In the genomic region with DNA sequence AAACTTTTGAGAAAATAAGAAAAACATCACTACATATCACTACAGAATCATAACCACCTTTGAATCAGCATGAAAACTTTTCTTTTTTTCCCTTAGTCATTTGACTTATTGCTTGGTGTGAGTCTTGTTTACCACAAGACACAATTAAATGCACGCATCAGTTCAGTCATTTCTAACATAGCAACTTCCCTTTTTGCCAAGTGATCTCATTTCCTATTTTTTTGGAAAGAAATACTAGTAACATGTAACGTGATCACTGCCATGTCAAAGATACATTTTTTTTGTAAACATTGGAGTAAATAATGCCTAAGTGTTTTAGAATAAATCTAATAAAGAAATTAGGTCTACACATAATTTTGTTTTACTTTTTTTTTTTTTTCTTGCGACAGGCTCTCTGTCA, we compare ENCODE assay signal across 9 cellular contexts. TPM values are rescaled to one million over a fixed set of nuclear protein-coding genes. Genes with fewer than 3 reads are reported as not detected.
A peak's percentile ranks its signal among the peaks of the same experiment; 100 is the strongest.
DNase-seq lines count a peak whose midpoint lies in the region; ATAC-seq and TF ChIP-seq lines count a peak whose summit lies in the region.
"Had no signal": no experiment of that assay in that cellular context is flagged by ENCODE, and none has a peak within 500 bp of the region (broad histone marks: within the 10 kb centered on the region; RNA-seq: fewer than 3 reads in every experiment).

No MANE protein-coding gene starts in this region.

- no peak overlapping the region for H3K27ac ChIP-seq in CD8-positive, alpha-beta T cell (ENCODE audit: low read depth, low read length)
- no peak overlapping the region for H3K27ac ChIP-seq in Peyer's patch

- no peaks in the 10 kb centered on the region for H3K9me3 ChIP-seq in CD8-positive, alpha-beta T cell (ENCODE audit: low read length)
- H3K9me3 ChIP-seq in Peyer's patch = no peaks in the 10 kb centered on the region

- peaks cover 12% of the 10 kb centered on the region for H3K36me3 Mint-ChIP-seq in Calu3 (ENCODE audit: insufficient read depth, unreplicated experiment)
- H3K36me3 Mint-ChIP-seq in CD8-positive, alpha-beta T cell = no peaks in the 10 kb centered on the region

- peak overlapping the region; percentile 39 for H3K4me3 Mint-ChIP-seq in Calu3 (ENCODE audit: low read depth, unreplicated experiment)
- H3K4me3 Mint-ChIP-seq in CD8-positive, alpha-beta T cell = no peak overlapping the region

- TF ChIP-seq CTCF in Calu3 (IDR thresholded peaks at IDR 0.05; ENCODE audit: unreplicated experiment) (no peak), cardiac fibroblast (IDR thresholded peaks at IDR 0.05; ENCODE audit: low read depth, low read length) (no peak), Peyer's patch (IDR thresholded peaks at IDR 0.05) (no peak)
- no peak for TF ChIP-seq CTCF in CD8-positive, alpha-beta T cell (IDR thresholded peaks at IDR 0.05)

- no peaks in the 10 kb centered on the region for H3K27me3 Mint-ChIP-seq in Calu3 (ENCODE audit: unreplicated experiment)
- no peaks in the 10 kb centered on the region for H3K27me3 Mint-ChIP-seq in CD8-positive, alpha-beta T cell (ENCODE audit: low read depth)

- CTCF ChIA-PET in Calu3 (lab: Charles Lee) = interaction anchor here (0.7 to 1.1 kb wide), 4 partner anchors 21 to 536 kb away, joined by 3 to 5 read pairs (median 4); no protein-coding TSS in a partner anchor
- CTCF ChIA-PET in CD8-positive, alpha-beta T cell (lab: Charles Lee) = no interaction called here

- BruUV-seq in Calu3 (replicated peaks; lab: Mats Ljungman, UMichigan) = TSS peak; percentile 86

- no peaks in the 10 kb centered on the region for H3K9me3 Mint-ChIP-seq in Calu3 (ENCODE audit: low read depth, unreplicated experiment)
- H3K9me3 Mint-ChIP-seq in CD8-positive, alpha-beta T cell = no peaks in the 10 kb centered on the region

- POLR2A ChIA-PET in CD8-positive, alpha-beta T cell (lab: Charles Lee) = no interaction called here

- no peak for DNase-seq in Calu3
- peak; percentile 56 to 90 for DNase-seq in cardiac fibroblast (ENCODE audit: low read depth in 2 of 2)
- no peak for DNase-seq in CD8-positive, alpha-beta T cell
- DNase-seq in NCI-H446 (lab: John Stamatoyannopoulos, UW) = no peak
- DNase-seq in Peyer's patch = no peak
- DNase-seq: stimulated activated CD4-positive, alpha-beta T cell treated with anti-CD3 and anti-CD28 coated beads, Interleukin-1b, Interleukin-23, amount 100 ng/mL, for 48 hours had no signal

- no peaks in the 10 kb centered on the region for H3K27me3 ChIP-seq in CD8-positive, alpha-beta T cell (ENCODE audit: insufficient read depth, low read length)
- no peaks in the 10 kb centered on the region for H3K27me3 ChIP-seq in Peyer's patch

- intact Hi-C loops in Calu3 (cut with micrococcal nuclease; ENCODE audit: unreplicated experiment) = loop anchor here (10.0 kb wide), 1 partner anchor 380 kb away; no protein-coding TSS in a partner anchor
- intact Hi-C loops in CD8-positive, alpha-beta T cell (cut with DNase I, micrococcal nuclease) = no loop called here

- no peaks in the 10 kb centered on the region for H3K4me1 ChIP-seq in CD8-positive, alpha-beta T cell (ENCODE audit: insufficient read depth, low read length)
- no peaks in the 10 kb centered on the region for H3K4me1 ChIP-seq in Peyer's patch

- peaks cover 56% of the 10 kb centered on the region for H3K4me1 Mint-ChIP-seq in Calu3 (ENCODE audit: low read depth, unreplicated experiment)
- no peaks in the 10 kb centered on the region for H3K4me1 Mint-ChIP-seq in CD8-positive, alpha-beta T cell (ENCODE audit: low read depth)

- H3K36me3 ChIP-seq in CD8-positive, alpha-beta T cell (ENCODE audit: insufficient read depth, low read length) = no peaks in the 10 kb centered on the region
- no peaks in the 10 kb centered on the region for H3K36me3 ChIP-seq in Peyer's patch

- H3K4me3 ChIP-seq in cardiac fibroblast (replicated peaks in 1 of 2; ENCODE audit: low read depth in 2 of 2, low read length in 2 of 2) (no peak overlapping the region), Peyer's patch (no peak overlapping the region)
- H3K4me3 ChIP-seq in CD8-positive, alpha-beta T cell (ENCODE audit: low read depth, low read length) = no peak overlapping the region

- ATAC-seq in GM21360 (IDR thresholded peaks at IDR 0.05; ENCODE audit: unreplicated experiment) (peak; percentile 89), HG03378 (IDR thresholded peaks at IDR 0.05; ENCODE audit: unreplicated experiment) (peak; percentile 96), SK-N-SH treated with all-trans-retinoic acid at 6 μM for 48 hours (no peak)
- ATAC-seq in CD8-positive, alpha-beta T cell = no peak

- H3K27ac Mint-ChIP-seq in Calu3 (ENCODE audit: unreplicated experiment) = peak overlapping the region; percentile 89
- no peak overlapping the region for H3K27ac Mint-ChIP-seq in CD8-positive, alpha-beta T cell

- no peak for TF ChIP-seq POLR2A in Peyer's patch (IDR thresholded peaks at IDR 0.05)

TF ChIP-seq in SK-N-SH treated with all-trans-retinoic acid at 6 μM for 48 hours, 23 proteins besides CTCF, POLR2A, EP300 and RAD21:
- no peak for TF ChIP-seq ZNF565 (CRISPR knock-in tag; conservative IDR thresholded peaks at IDR 0.05; ENCODE audit: low read depth)
- TF ChIP-seq ZC3H10 (CRISPR knock-in tag; IDR thresholded peaks at IDR 0.05) = no peak
- TF ChIP-seq, protein P1, sequence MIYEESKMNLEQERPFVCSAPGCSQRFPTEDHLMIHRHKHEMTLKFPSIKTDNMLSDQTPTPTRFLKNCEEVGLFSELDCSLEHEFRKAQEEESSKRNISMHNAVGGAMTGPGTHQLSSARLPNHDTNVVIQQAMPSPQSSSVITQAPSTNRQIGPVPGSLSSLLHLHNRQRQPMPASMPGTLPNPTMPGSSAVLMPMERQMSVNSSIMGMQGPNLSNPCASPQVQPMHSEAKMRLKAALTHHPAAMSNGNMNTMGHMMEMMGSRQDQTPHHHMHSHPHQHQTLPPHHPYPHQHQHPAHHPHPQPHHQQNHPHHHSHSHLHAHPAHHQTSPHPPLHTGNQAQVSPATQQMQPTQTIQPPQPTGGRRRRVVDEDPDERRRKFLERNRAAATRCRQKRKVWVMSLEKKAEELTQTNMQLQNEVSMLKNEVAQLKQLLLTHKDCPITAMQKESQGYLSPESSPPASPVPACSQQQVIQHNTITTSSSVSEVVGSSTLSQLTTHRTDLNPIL (CRISPR knock-in tag; IDR thresholded peaks at IDR 0.05; ENCODE audit: low read depth) = no peak
- TF ChIP-seq PATZ1 (CRISPR knock-in tag; IDR thresholded peaks at IDR 0.05; ENCODE audit: borderline replicate concordance) = no peak
- TF ChIP-seq, protein P2, sequence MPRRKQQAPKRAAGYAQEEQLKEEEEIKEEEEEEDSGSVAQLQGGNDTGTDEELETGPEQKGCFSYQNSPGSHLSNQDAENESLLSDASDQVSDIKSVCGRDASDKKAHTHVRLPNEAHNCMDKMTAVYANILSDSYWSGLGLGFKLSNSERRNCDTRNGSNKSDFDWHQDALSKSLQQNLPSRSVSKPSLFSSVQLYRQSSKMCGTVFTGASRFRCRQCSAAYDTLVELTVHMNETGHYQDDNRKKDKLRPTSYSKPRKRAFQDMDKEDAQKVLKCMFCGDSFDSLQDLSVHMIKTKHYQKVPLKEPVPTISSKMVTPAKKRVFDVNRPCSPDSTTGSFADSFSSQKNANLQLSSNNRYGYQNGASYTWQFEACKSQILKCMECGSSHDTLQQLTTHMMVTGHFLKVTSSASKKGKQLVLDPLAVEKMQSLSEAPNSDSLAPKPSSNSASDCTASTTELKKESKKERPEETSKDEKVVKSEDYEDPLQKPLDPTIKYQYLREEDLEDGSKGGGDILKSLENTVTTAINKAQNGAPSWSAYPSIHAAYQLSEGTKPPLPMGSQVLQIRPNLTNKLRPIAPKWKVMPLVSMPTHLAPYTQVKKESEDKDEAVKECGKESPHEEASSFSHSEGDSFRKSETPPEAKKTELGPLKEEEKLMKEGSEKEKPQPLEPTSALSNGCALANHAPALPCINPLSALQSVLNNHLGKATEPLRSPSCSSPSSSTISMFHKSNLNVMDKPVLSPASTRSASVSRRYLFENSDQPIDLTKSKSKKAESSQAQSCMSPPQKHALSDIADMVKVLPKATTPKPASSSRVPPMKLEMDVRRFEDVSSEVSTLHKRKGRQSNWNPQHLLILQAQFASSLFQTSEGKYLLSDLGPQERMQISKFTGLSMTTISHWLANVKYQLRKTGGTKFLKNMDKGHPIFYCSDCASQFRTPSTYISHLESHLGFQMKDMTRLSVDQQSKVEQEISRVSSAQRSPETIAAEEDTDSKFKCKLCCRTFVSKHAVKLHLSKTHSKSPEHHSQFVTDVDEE (CRISPR knock-in tag; IDR thresholded peaks at IDR 0.05) = no peak
- TF ChIP-seq ZNF70 (CRISPR knock-in tag; IDR thresholded peaks at IDR 0.05) = no peak
- TF ChIP-seq BACH2 (CRISPR knock-in tag; IDR thresholded peaks at IDR 0.05; ENCODE audit: borderline replicate concordance) = no peak
- TF ChIP-seq TOX (CRISPR knock-in tag; IDR thresholded peaks at IDR 0.05; ENCODE audit: borderline replicate concordance) = no peak
- no peak for TF ChIP-seq ZNF8 (CRISPR knock-in tag; IDR thresholded peaks at IDR 0.05)
- no peak for TF ChIP-seq CSDC2 (CRISPR knock-in tag; IDR thresholded peaks at IDR 0.05)
- TF ChIP-seq ZFP30 (CRISPR knock-in tag; IDR thresholded peaks at IDR 0.05) = no peak
- TF ChIP-seq ZFP3 (CRISPR knock-in tag; IDR thresholded peaks at IDR 0.05) = no peak
- TF ChIP-seq ARNTL (CRISPR knock-in tag; IDR thresholded peaks at IDR 0.05; ENCODE audit: borderline replicate concordance, low read depth) = no peak
- TF ChIP-seq ISL1 (CRISPR knock-in tag; IDR thresholded peaks at IDR 0.05) = no peak

RNA-seq across cellular contexts. Expression of gene CXCL8, which starts 5.1 kb away (rescaled TPM):
- 222 and 404 TPM in 2 replicates for total RNA-seq in Calu3 (2022)
- 1 to 10 TPM; 1.4 to 1.5 TPM for total RNA-seq in CD8-positive, alpha-beta T cell
- 10 to 100 TPM in 1 of 4 donors, not detected in 3; 25.6 TPM for total RNA-seq in Peyer's patch

Comparison
In these comparisons a context has a peak if more than half of its experiments do, and no peak if none do; other contexts are left out.
1. DNase-seq: peak in cardiac fibroblast (2 of 2); none in Calu3 (single experiment), CD8-positive, alpha-beta T cell (0 of 7), NCI-H446 (0 of 2) and Peyer's patch (0 of 3).
2. ATAC-seq: peak in GM21360 (single experiment) and HG03378 (single experiment); none in CD8-positive, alpha-beta T cell (single experiment) and SK-N-SH treated with all-trans-retinoic acid at 6 μM for 48 hours (single experiment).